Comparison of ENCODE assay signal across 25 cellular contexts in the genomic region with DNA sequence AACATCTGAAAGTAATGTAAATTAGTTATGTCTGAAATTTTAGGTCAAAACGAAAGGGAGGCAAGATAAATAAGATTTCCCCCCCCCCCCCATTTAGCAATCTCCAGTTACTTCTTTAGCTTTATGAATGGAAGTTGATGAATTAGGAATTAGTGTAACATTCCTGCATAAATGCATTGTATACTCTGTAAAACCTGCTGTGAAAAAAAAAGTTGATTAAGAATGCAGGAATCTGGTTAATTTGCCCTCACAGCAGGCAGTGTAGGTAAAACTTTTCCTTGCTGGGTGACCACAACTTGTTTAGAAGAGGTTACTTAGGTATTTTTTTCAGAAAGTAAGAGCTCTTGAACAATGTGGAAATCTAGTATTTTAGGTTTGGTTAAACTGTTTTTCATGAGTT. TPM values are rescaled to one million over a fixed set of nuclear protein-coding genes. Genes with fewer than 3 reads are reported as not detected.
DNase-seq lines count a peak whose midpoint lies in the region; ATAC-seq and TF ChIP-seq lines count a peak whose summit lies in the region.
"Had no signal": no experiment of that assay in that cellular context is flagged by ENCODE, and none has a peak within 500 bp of the region (broad histone marks: within the 10 kb centered on the region; RNA-seq: fewer than 3 reads in every experiment).

No MANE protein-coding gene starts in this region.

- DNase-seq in NT2/D1 (ENCODE audit: low read depth, low spot score) (peak; percentile 80), epithelial cell of proximal tubule (ENCODE audit: low read depth) (peak; percentile 15), NCI-H69 (lab: John Stamatoyannopoulos, UW) (no peak), DMS79 treated with DMSO at 0.1 percent for 48 hours (lab: John Stamatoyannopoulos, UW) (no peak)
- no peak for DNase-seq in effector CD8-positive, alpha-beta T cell (lab: John Stamatoyannopoulos, UW)
- DNase-seq: 8988T; Caco-2; CD4-positive, alpha-beta memory T cell; DMS 273 treated with DMSO at 0.1 percent for 48 hours; DND-41; GOT3; IMR-90; NCI-H1105; NCI-H146; NCI-H2029; NCI-H2227 treated with DMSO at 0.1 percent for 48 hours; NCI-H510A; NCI-H748 treated with DMSO at 0.1 percent for 48 hours; SIG-M5 had no signal

- H3K27me3 ChIP-seq in NT2/D1 (ENCODE audit: insufficient read depth, insufficient read length), result no peaks in the 10 kb centered on the region
- no peaks in the 10 kb centered on the region for H3K27me3 ChIP-seq in iPS-20b (ENCODE audit: insufficient read depth, low read length)
- H3K27me3 ChIP-seq: BLaER1 treated with 17β-estradiol and CSF1 and Interleukin-3, amounts not matched to agents 10 nM and 100 nM had no signal

- H3K4me3 ChIP-seq in NT2/D1 (ENCODE audit: insufficient read length, low read depth) (no peak overlapping the region), epithelial cell of proximal tubule (ENCODE audit: low read depth, low read length) (no peak overlapping the region), iPS-20b (ENCODE audit: low read length) (peak overlapping the region; percentile 93)
- H3K4me3 ChIP-seq: BLaER1 treated with 17β-estradiol and CSF1 and Interleukin-3, amounts not matched to agents 10 nM and 100 nM had no signal

- peak overlapping the region; percentile 11 for H3K27ac ChIP-seq in iPS-20b (ENCODE audit: low read length)
- H3K27ac ChIP-seq: BLaER1 treated with 17β-estradiol and CSF1 and Interleukin-3, amounts not matched to agents 10 nM and 100 nM; HL-60 had no signal

- H3K36me3 ChIP-seq in ES-I3 (ENCODE audit: insufficient read depth, low read length) (peaks cover 10% of the 10 kb centered on the region), NT2/D1 (ENCODE audit: insufficient read depth, insufficient read length, low read length) (peaks cover 45% of the 10 kb centered on the region), iPS-20b (ENCODE audit: insufficient read depth, low read depth, low read length) (peaks cover 31% of the 10 kb centered on the region)

- H3K9me3 ChIP-seq in ES-I3 (ENCODE audit: control insufficient read depth, insufficient read depth, low read length) (0 out of 2 replicates have a peak, but pooled peaks cover under 1% of the 10 kb centered on the region), NT2/D1 (ENCODE audit: insufficient read depth, low read length) (no peaks in the 10 kb centered on the region), iPS-20b (ENCODE audit: insufficient read depth, low read depth, low read length) (no peaks in the 10 kb centered on the region)
- H3K9me3 ChIP-seq: BLaER1 treated with 17β-estradiol and CSF1 and Interleukin-3, amounts not matched to agents 10 nM and 100 nM; Caco-2 had no signal

- no peak for TF ChIP-seq CTCF in epithelial cell of proximal tubule (conservative IDR thresholded peaks at IDR 0.05; ENCODE audit: low read depth, low read length)

- ATAC-seq in HG03097 (IDR thresholded peaks at IDR 0.05; ENCODE audit: low FRiP score, unreplicated experiment), result no peak
- ATAC-seq: Panc1 had no signal

- H3K9ac ChIP-seq in ES-I3 (ENCODE audit: low read depth, low read length), result peak overlapping the region; percentile 84; the same call in 1 of the 2 replicates
- H3K9ac ChIP-seq in NT2/D1 (ENCODE audit: insufficient read length, low read depth), result peak overlapping the region; percentile 56
- H3K9ac ChIP-seq in iPS-20b (ENCODE audit: low read depth, low read length), result peak overlapping the region; percentile 81
- H3K9ac ChIP-seq: BLaER1 treated with 17β-estradiol and CSF1 and Interleukin-3, amounts not matched to agents 10 nM and 100 nM had no signal

- H3K4me1 ChIP-seq in ES-I3 (ENCODE audit: insufficient read depth, low read length) (peaks cover 30% of the 10 kb centered on the region), NT2/D1 (ENCODE audit: insufficient read depth, insufficient read length) (no peaks in the 10 kb centered on the region), iPS-20b (ENCODE audit: insufficient read depth, low read length) (peaks cover 40% of the 10 kb centered on the region)
- H3K4me1 ChIP-seq: BLaER1 treated with 17β-estradiol and CSF1 and Interleukin-3, amounts not matched to agents 10 nM and 100 nM; Caco-2 had no signal

RNA-seq across cellular contexts. Expression of gene LARP7, which starts 15.3 kb away (rescaled TPM):
- 28.9 and 31.8 TPM in 2 replicates for total RNA-seq in epithelial cell of proximal tubule

RNA-seq across cellular contexts. Expression of gene ZGRF1, which starts 15.5 kb away (rescaled TPM):
- 7.1 and 7.6 TPM in 2 replicates for total RNA-seq in epithelial cell of proximal tubule

Comparison
In these comparisons a context has a peak if more than half of its experiments do, and no peak if none do; other contexts are left out.
1. DNase-seq: peak in NT2/D1 (single experiment) and epithelial cell of proximal tubule (single experiment); none in effector CD8-positive, alpha-beta T cell (single experiment), NCI-H69 (single experiment) and DMS79 treated with DMSO at 0.1 percent for 48 hours (single experiment).
2. Peak in every context shown above with its lines, with median percentiles within 50 percentile points of each other: H3K9ac ChIP-seq.